In genomic region chr1:23963617-23964234, GRCh38 we compare ENCODE assay signal across 11 cellular contexts. TPM values are rescaled to one million over a fixed set of nuclear protein-coding genes. Genes with fewer than 3 reads are reported as not detected.
A peak's percentile ranks its signal among the peaks of the same experiment; 100 is the strongest.
DNase-seq lines count a peak whose midpoint lies in the region; ATAC-seq and TF ChIP-seq lines count a peak whose summit lies in the region.
"Had no signal": no experiment of that assay in that cellular context is flagged by ENCODE, and none has a peak within 500 bp of the region (broad histone marks: within the 10 kb centered on the region; RNA-seq: fewer than 3 reads in every experiment).

No MANE protein-coding gene starts in this region.

- H3K36me3 ChIP-seq in subcutaneous abdominal adipose tissue (ENCODE audit: control insufficient read depth in 5 of 5, insufficient read depth in 5 of 5, low read length in 5 of 5) (peaks cover 13 to 41% (median 30%) of the 10 kb centered on the region in 5 donors), PC-3 (ENCODE audit: low read depth, low read length) (peaks cover 34% of the 10 kb centered on the region)

- peaks cover 67% of the 10 kb centered on the region for H3K4me1 Mint-ChIP-seq in activated T-cell treated with anti-CD3 and anti-CD28 coated beads, Interleukin-2, amount 50 U/mL, for 4 hours (ENCODE audit: low read depth)

- H3K4me1 ChIP-seq in subcutaneous abdominal adipose tissue (ENCODE audit: control insufficient read depth in 5 of 5, insufficient read depth in 5 of 5, low read length in 5 of 5), result peaks cover 0 to 27% (median 24%) of the 10 kb centered on the region in 5 donors
- peaks cover 11% of the 10 kb centered on the region for H3K4me1 ChIP-seq in PC-3 (ENCODE audit: insufficient read depth, low read length)

- H3K4me3 Mint-ChIP-seq in activated T-cell treated with anti-CD3 and anti-CD28 coated beads, Interleukin-2, amount 50 U/mL, for 4 hours, result peak overlapping the region; percentile 47
- H3K4me3 Mint-ChIP-seq: H9 had no signal

- DNase-seq in activated T-cell treated with anti-CD3 and anti-CD28 coated beads, Interleukin-2, amount 50 U/mL, for 4 hours, result no peak
- no peak for DNase-seq in activated T-cell treated with anti-CD3 and anti-CD28 coated beads, Interleukin-2, amount 50 U/mL, for 48 hours
- DNase-seq in OCI-M1 (lab: John Stamatoyannopoulos, UW), result peak; percentile 43
- no peak for DNase-seq in epithelial cell of prostate (ENCODE audit: low read depth, low spot score)
- DNase-seq in PC-3, result no peak
- DNase-seq in COR-L47 (lab: John Stamatoyannopoulos, UW), result no peak
- no peak for DNase-seq in DMS153 treated with DMSO at 0.1 percent for 48 hours (lab: John Stamatoyannopoulos, UW; ENCODE audit: unreplicated experiment)
- DNase-seq: amniotic stem cell, C1 segment of cervical spinal cord, H9 had no signal

- no peak for ATAC-seq in activated T-cell treated with anti-CD3 and anti-CD28 coated beads, Interleukin-2, amount 50 U/mL, for 4 hours
- no peak for ATAC-seq in PC-3

- H3K36me3 Mint-ChIP-seq in activated T-cell treated with anti-CD3 and anti-CD28 coated beads, Interleukin-2, amount 50 U/mL, for 4 hours (ENCODE audit: insufficient read depth), result peaks cover 61% of the 10 kb centered on the region

- H3K9me2 ChIP-seq in PC-3 (replicated peaks; ENCODE audit: low read length), result no peaks in the 10 kb centered on the region

- H3K4me2 ChIP-seq in PC-3 (ENCODE audit: low read length), result no peak overlapping the region

- no peaks in the 10 kb centered on the region for H3K9me3 Mint-ChIP-seq in activated T-cell treated with anti-CD3 and anti-CD28 coated beads, Interleukin-2, amount 50 U/mL, for 4 hours
- H3K9me3 Mint-ChIP-seq: H9 had no signal

- H3F3A ChIP-seq in PC-3 (ENCODE audit: low read length, unreplicated experiment), result peaks cover 32% of the 10 kb centered on the region

- no peak for TF ChIP-seq CTCF in PC-3 (conservative IDR thresholded peaks at IDR 0.05; ENCODE audit: low read depth, low read length)

- POLR2A ChIA-PET in PC-3 (lab: Charles Lee; ENCODE audit: unreplicated experiment), result interaction anchor here (0.6 kb wide), 1 partner anchor 39 kb away, joined by 4 read pairs; no protein-coding TSS in a partner anchor

- H3K9ac ChIP-seq in subcutaneous abdominal adipose tissue (ENCODE audit: low read length in 5 of 5) (peak overlapping the region in 1 of 5 donors; percentile 32), PC-3 (ENCODE audit: low read length) (no peak overlapping the region)

- no peaks in the 10 kb centered on the region for H3K27me3 ChIP-seq in subcutaneous abdominal adipose tissue (ENCODE audit: control insufficient read depth in 5 of 5, insufficient read depth in 4 of 5, low read length in 5 of 5)
- H3K27me3 ChIP-seq in PC-3 (ENCODE audit: low read length), result no peaks in the 10 kb centered on the region

- H3K27me3 Mint-ChIP-seq in activated T-cell treated with anti-CD3 and anti-CD28 coated beads, Interleukin-2, amount 50 U/mL, for 4 hours (ENCODE audit: low read depth), result no peaks in the 10 kb centered on the region

- H3K79me2 ChIP-seq in PC-3 (ENCODE audit: low read length), result peaks cover 37% of the 10 kb centered on the region

- intact Hi-C loops in PC-3 (cut with micrococcal nuclease), result loop anchor here (2.0 to 10.0 kb wide), 2 partner anchors 65 to 151 kb away; partner anchors contain the start of gene MYOM3

- CTCF ChIA-PET in PC-3 (lab: Charles Lee), result interaction anchor here (0.6 kb wide), 1 partner anchor 84 kb away, joined by 6 read pairs; no protein-coding TSS in a partner anchor

- BruUV-seq in PC-3 (replicated peaks; lab: Mats Ljungman, UMichigan), result no TSS peak

- H3K27ac ChIP-seq in epithelial cell of prostate (peak overlapping the region; percentile 35), subcutaneous abdominal adipose tissue (ENCODE audit: low read depth, low read length) (peak overlapping the region; percentile 59), PC-3 (ENCODE audit: low read length) (no peak overlapping the region)

- H3K4me3 ChIP-seq in subcutaneous abdominal adipose tissue (ENCODE audit: low read depth in 1 of 5, low read length in 5 of 5) (no peak overlapping the region), PC-3 (ENCODE audit: low read length) (no peak overlapping the region)

- H2AFZ ChIP-seq in PC-3 (ENCODE audit: low read length), result no peak overlapping the region

- H4K20me1 ChIP-seq in PC-3 (ENCODE audit: low read length), result peaks cover 21% of the 10 kb centered on the region

- no peaks in the 10 kb centered on the region for H3K9me3 ChIP-seq in subcutaneous abdominal adipose tissue (ENCODE audit: control insufficient read depth in 5 of 5, low read length in 5 of 5)
- no peaks in the 10 kb centered on the region for H3K9me3 ChIP-seq in PC-3 (ENCODE audit: low read length)

RNA-seq across cellular contexts. Expression of gene PNRC2, which starts 4.1 kb away (rescaled TPM):
- 100 to 1,000 TPM; 168 to 179 (median 168) TPM for total RNA-seq in activated T-cell treated with anti-CD3 and anti-CD28 coated beads, Interleukin-2, amount 50 U/mL, for 4 hours
- 36.3 and 45.6 TPM in 2 replicates for total RNA-seq in PC-3 (2014; rRNA removed)

RNA-seq across cellular contexts. Expression of gene SRSF10, which starts 16.4 kb away (rescaled TPM):
- total RNA-seq in activated T-cell treated with anti-CD3 and anti-CD28 coated beads, Interleukin-2, amount 50 U/mL, for 4 hours, result 100 to 1,000 TPM; 238 to 250 (median 241) TPM
- 109 and 121 TPM in 2 replicates for total RNA-seq in PC-3 (2014; rRNA removed)

RNA-seq across cellular contexts. Expression of gene CNR2, which starts 50.6 kb away (rescaled TPM):
- total RNA-seq in activated T-cell treated with anti-CD3 and anti-CD28 coated beads, Interleukin-2, amount 50 U/mL, for 4 hours, result under 1 TPM; 0.05 to 0.24 (median 0.10) TPM
- total RNA-seq in PC-3 (2014; rRNA removed), result not detected in 2 replicates
- total RNA-seq: H9 had no signal
